Comparison of ENCODE assay signal across 17 cellular contexts in genomic region chr20:49614338-49615050, GRCh38. TPM values are rescaled to one million over a fixed set of nuclear protein-coding genes. Genes with fewer than 3 reads are reported as not detected.
A peak's percentile ranks its signal among the peaks of the same experiment; 100 is the strongest.
DNase-seq lines count a peak whose midpoint lies in the region; ATAC-seq and TF ChIP-seq lines count a peak whose summit lies in the region.
"Had no signal": no experiment of that assay in that cellular context is flagged by ENCODE, and none has a peak within 500 bp of the region (broad histone marks: within the 10 kb centered on the region; RNA-seq: fewer than 3 reads in every experiment).

No MANE protein-coding gene starts in this region.

- no CpG with 5 or more reads among the region's 13 CpGs for WGBS in trophoblast cell (ENCODE audit: extremely low coverage, insufficient coverage, insufficient read length)

- H4K91ac ChIP-seq in trophoblast cell (ENCODE audit: low read depth, low read length) = no peak overlapping the region

- H3K4me1 Mint-ChIP-seq in activated CD8-positive, alpha-beta T cell treated with anti-CD3 and anti-CD28 coated beads, Interleukin-2, amount 10 ng/mL, durations not matched to agents 7 days and 5 days (ENCODE audit: low read depth) = peaks cover 8% of the 10 kb centered on the region
- peaks cover 6% of the 10 kb centered on the region for H3K4me1 Mint-ChIP-seq in activated CD8-positive, alpha-beta T cell treated with anti-CD3 and anti-CD28 coated beads for 36 hours (ENCODE audit: low read depth)

- H3K9me3 ChIP-seq in trophoblast cell (ENCODE audit: insufficient read depth, low read depth, low read length) (peaks cover 2% of the 10 kb centered on the region), upper lobe of right lung (no peaks in the 10 kb centered on the region)
- H3K9me3 ChIP-seq: HAP-1, SK-N-SH had no signal

- H3K18ac ChIP-seq in trophoblast cell (ENCODE audit: low read length) = no peak overlapping the region

- H3K27ac ChIP-seq in RWPE1 = peak overlapping the region; percentile 50; the same call in 1 of the 2 replicates
- H3K27ac ChIP-seq in trophoblast cell (ENCODE audit: low read depth, low read length) = no peak overlapping the region
- no peak overlapping the region for H3K27ac ChIP-seq in upper lobe of right lung

- H3K9ac ChIP-seq in trophoblast cell (ENCODE audit: low read length) = no peak overlapping the region
- H3K9ac ChIP-seq: SK-N-SH had no signal

- no peaks in the 10 kb centered on the region for H3K36me3 Mint-ChIP-seq in activated CD8-positive, alpha-beta T cell treated with anti-CD3 and anti-CD28 coated beads, Interleukin-2, amount 10 ng/mL, durations not matched to agents 7 days and 5 days (ENCODE audit: low read depth)
- no peaks in the 10 kb centered on the region for H3K36me3 Mint-ChIP-seq in activated CD8-positive, alpha-beta T cell treated with anti-CD3 and anti-CD28 coated beads for 36 hours (ENCODE audit: low read depth)

- ATAC-seq in activated CD8-positive, alpha-beta T cell treated with anti-CD3 and anti-CD28 coated beads, Interleukin-2, amount 10 ng/mL, durations not matched to agents 7 days and 5 days = no peak
- no peak for ATAC-seq in activated CD8-positive, alpha-beta T cell treated with anti-CD3 and anti-CD28 coated beads for 36 hours
- ATAC-seq in upper lobe of right lung (no peak), GM19397 (IDR thresholded peaks at IDR 0.05; ENCODE audit: unreplicated experiment) (no peak)

- H3K79me1 ChIP-seq in trophoblast cell (ENCODE audit: low read length) = peaks cover 2% of the 10 kb centered on the region

- no peak overlapping the region for H3K4me2 ChIP-seq in trophoblast cell (ENCODE audit: low read length)
- H3K4me2 ChIP-seq: SK-N-SH had no signal

- no peak overlapping the region for H3K4ac ChIP-seq in trophoblast cell (ENCODE audit: low read depth, low read length)

- no peak for DNase-seq in activated CD8-positive, alpha-beta T cell treated with anti-CD3 and anti-CD28 coated beads, Interleukin-2, amount 10 ng/mL, durations not matched to agents 7 days and 5 days
- no peak for DNase-seq in activated CD8-positive, alpha-beta T cell treated with anti-CD3 and anti-CD28 coated beads for 36 hours
- DNase-seq in RWPE1 (ENCODE audit: low spot score) (no peak), trophoblast cell (peak; percentile 58 to 91), upper lobe of right lung (peak; percentile 22), GM19238 (ENCODE audit: insufficient read length, low spot score) (no peak)
- no peak for DNase-seq in effector CD8-positive, alpha-beta T cell (lab: John Stamatoyannopoulos, UW)
- DNase-seq: EL, KBM-7, NCI-H1417 treated with DMSO at 0.1 percent for 48 hours, NCI-H1930, NCI-H446 treated with DMSO at 0.1 percent for 48 hours, NCI-H748 treated with DMSO at 0.1 percent for 48 hours, SHP77, SK-N-SH had no signal

- intact Hi-C loops in activated CD8-positive, alpha-beta T cell treated with anti-CD3 and anti-CD28 coated beads for 36 hours (cut with micrococcal nuclease) = loop anchor here (10.0 kb wide), 2 partner anchors 110 to 310 kb away; no protein-coding TSS in a partner anchor
- intact Hi-C loops in upper lobe of right lung (cut with DNase I) = loop anchor here (5.0 kb wide), 1 partner anchor 233 kb away; no protein-coding TSS in a partner anchor

- no peak overlapping the region for H2BK120ac ChIP-seq in trophoblast cell (ENCODE audit: insufficient read depth, low read length, poor library complexity)

- no peak overlapping the region for H2BK5ac ChIP-seq in trophoblast cell (ENCODE audit: low read depth, low read length, poor library complexity)

- peak overlapping the region; percentile 43 for H3K27ac Mint-ChIP-seq in activated CD8-positive, alpha-beta T cell treated with anti-CD3 and anti-CD28 coated beads, Interleukin-2, amount 10 ng/mL, durations not matched to agents 7 days and 5 days
- no peak overlapping the region for H3K27ac Mint-ChIP-seq in activated CD8-positive, alpha-beta T cell treated with anti-CD3 and anti-CD28 coated beads for 36 hours

- H3K4me3 ChIP-seq in trophoblast cell (ENCODE audit: low read depth, low read length) (no peak overlapping the region), upper lobe of right lung (no peak overlapping the region)
- H3K4me3 ChIP-seq: HAP-1 had no signal

- H3K4me1 ChIP-seq in trophoblast cell (ENCODE audit: control insufficient read depth in 1 of 2, insufficient read depth in 2 of 2, low read length in 2 of 2) (peaks cover 0 to 6% of the 10 kb centered on the region in 2 experiments), upper lobe of right lung (peaks cover 8% of the 10 kb centered on the region)

- H4K12ac ChIP-seq in trophoblast cell (ENCODE audit: low read depth, low read length) = no peak overlapping the region

- CTCF ChIA-PET in activated CD8-positive, alpha-beta T cell treated with anti-CD3 and anti-CD28 coated beads, Interleukin-2, amount 10 ng/mL, durations not matched to agents 7 days and 5 days (lab: Charles Lee) = interaction anchor here (0.9 to 15.3 kb wide), 6 partner anchors 11 to 274 kb away, joined by 3 to 459 read pairs (median 4); no protein-coding TSS in a partner anchor
- CTCF ChIA-PET in activated CD8-positive, alpha-beta T cell treated with anti-CD3 and anti-CD28 coated beads for 36 hours (lab: Charles Lee) = interaction anchor here (1.0 to 1.9 kb wide), 3 partner anchors 73 to 232 kb away, joined by 3 to 11 read pairs (median 3); no protein-coding TSS in a partner anchor
- CTCF ChIA-PET in RWPE1 (lab: Yijun Ruan, JAX) = interaction anchor here (0.6 to 1.9 kb wide), 4 partner anchors 35 to 274 kb away, joined by 3 to 11 read pairs (median 4); no protein-coding TSS in a partner anchor

- H3K23ac ChIP-seq in trophoblast cell (ENCODE audit: low read length) = no peak overlapping the region

- no peak overlapping the region for H2BK12ac ChIP-seq in trophoblast cell (ENCODE audit: low read length)

- H4K8ac ChIP-seq in trophoblast cell (ENCODE audit: low read depth, low read length) = no peak overlapping the region

- POLR2A ChIA-PET in activated CD8-positive, alpha-beta T cell treated with anti-CD3 and anti-CD28 coated beads, Interleukin-2, amount 10 ng/mL, durations not matched to agents 7 days and 5 days (lab: Charles Lee) = no interaction called here
- POLR2A ChIA-PET in activated CD8-positive, alpha-beta T cell treated with anti-CD3 and anti-CD28 coated beads for 36 hours (lab: Charles Lee) = interaction anchor here (0.8 kb wide), 1 partner anchor 73 kb away, joined by 3 read pairs; no protein-coding TSS in a partner anchor
- POLR2A ChIA-PET in RWPE1 (lab: Yijun Ruan, JAX; ENCODE audit: low non-redundant PET) = interaction anchor here (0.6 kb wide), 1 partner anchor 54 kb away, joined by 3 read pairs; no protein-coding TSS in a partner anchor

- H3K14ac ChIP-seq in trophoblast cell (ENCODE audit: low read length) = no peak overlapping the region

- H3K9me3 Mint-ChIP-seq in activated CD8-positive, alpha-beta T cell treated with anti-CD3 and anti-CD28 coated beads, Interleukin-2, amount 10 ng/mL, durations not matched to agents 7 days and 5 days (ENCODE audit: insufficient read depth) = no peaks in the 10 kb centered on the region
- no peaks in the 10 kb centered on the region for H3K9me3 Mint-ChIP-seq in activated CD8-positive, alpha-beta T cell treated with anti-CD3 and anti-CD28 coated beads for 36 hours

- no peaks in the 10 kb centered on the region for H3K36me3 ChIP-seq in trophoblast cell (ENCODE audit: control insufficient read depth in 1 of 2, insufficient read depth in 2 of 2, low read length in 2 of 2)
- H3K36me3 ChIP-seq in upper lobe of right lung = no peaks in the 10 kb centered on the region
- H3K36me3 ChIP-seq: HAP-1 had no signal

- H3K27me3 ChIP-seq in trophoblast cell (ENCODE audit: insufficient read depth, low read length) (no peaks in the 10 kb centered on the region), upper lobe of right lung (no peaks in the 10 kb centered on the region)

- H2AK5ac ChIP-seq in trophoblast cell (ENCODE audit: low read length) = no peak overlapping the region

- no peaks in the 10 kb centered on the region for H3K79me2 ChIP-seq in trophoblast cell (ENCODE audit: control insufficient read depth, insufficient read depth, low read length, poor library complexity)

- no peaks in the 10 kb centered on the region for H3K27me3 Mint-ChIP-seq in activated CD8-positive, alpha-beta T cell treated with anti-CD3 and anti-CD28 coated beads, Interleukin-2, amount 10 ng/mL, durations not matched to agents 7 days and 5 days (ENCODE audit: low read depth)
- peaks cover 2% of the 10 kb centered on the region for H3K27me3 Mint-ChIP-seq in activated CD8-positive, alpha-beta T cell treated with anti-CD3 and anti-CD28 coated beads for 36 hours

- H2AFZ ChIP-seq in trophoblast cell (ENCODE audit: insufficient read depth, low read length, poor library complexity) = no peak overlapping the region

- TF ChIP-seq CTCF in activated CD8-positive, alpha-beta T cell treated with anti-CD3 and anti-CD28 coated beads for 36 hours (IDR thresholded peaks at IDR 0.05) = no peak
- TF ChIP-seq CTCF in RWPE1 (conservative IDR thresholded peaks at IDR 0.05; ENCODE audit: low read depth) (no peak), upper lobe of right lung (IDR thresholded peaks at IDR 0.05) (no peak)

- H3K4me3 Mint-ChIP-seq in activated CD8-positive, alpha-beta T cell treated with anti-CD3 and anti-CD28 coated beads, Interleukin-2, amount 10 ng/mL, durations not matched to agents 7 days and 5 days = no peak overlapping the region
- H3K4me3 Mint-ChIP-seq in activated CD8-positive, alpha-beta T cell treated with anti-CD3 and anti-CD28 coated beads for 36 hours = no peak overlapping the region

RNA-seq across cellular contexts. Expression of gene PTGIS, which starts 46.6 kb away (rescaled TPM):
- 1 to 10 TPM; 1.9 to 2.5 TPM for total RNA-seq in activated CD8-positive, alpha-beta T cell treated with anti-CD3 and anti-CD28 coated beads, Interleukin-2, amount 10 ng/mL, durations not matched to agents 7 days and 5 days
- total RNA-seq in activated CD8-positive, alpha-beta T cell treated with anti-CD3 and anti-CD28 coated beads for 36 hours = 1 to 10 TPM; 1.5 to 1.6 TPM
- polyA plus RNA-seq in trophoblast cell (2013) = 11.2 and 11.8 TPM in 2 replicates
- 42.1 TPM for total RNA-seq in upper lobe of right lung

Comparison
In these comparisons a context has a peak if more than half of its experiments do, and no peak if none do; other contexts are left out.
1. DNase-seq: peak in trophoblast cell (2 of 2) and upper lobe of right lung (single experiment); none in activated CD8-positive, alpha-beta T cell treated with anti-CD3 and anti-CD28 coated beads, Interleukin-2, amount 10 ng/mL, durations not matched to agents 7 days and 5 days (single experiment), activated CD8-positive, alpha-beta T cell treated with anti-CD3 and anti-CD28 coated beads for 36 hours (single experiment), RWPE1 (single experiment), GM19238 (single experiment) and effector CD8-positive, alpha-beta T cell (single experiment).
2. RNA of gene PTGIS, which starts 46.6 kb away (total RNA-seq): 42.1 TPM in upper lobe of right lung (single experiment); 1.9 to 2.5 TPM in activated CD8-positive, alpha-beta T cell treated with anti-CD3 and anti-CD28 coated beads, Interleukin-2, amount 10 ng/mL, durations not matched to agents 7 days and 5 days and 1.5 to 1.6 TPM in activated CD8-positive, alpha-beta T cell treated with anti-CD3 and anti-CD28 coated beads for 36 hours; every median in the first group is over 10 times any median in the second.